ENCODE assay signal across 19 cellular contexts in genomic region chr6:22432060-22432459, GRCh38.
DNase-seq lines count a peak whose midpoint lies in the region; ATAC-seq and TF ChIP-seq lines count a peak whose summit lies in the region.
"Had no signal": no experiment of that assay in that cellular context is flagged by ENCODE, and none has a peak within 500 bp of the region (broad histone marks: within the 10 kb centered on the region; RNA-seq: fewer than 3 reads in every experiment).

No MANE protein-coding gene starts in this region.

- H3K27me3 Mint-ChIP-seq in neural progenitor cell (ENCODE audit: insufficient read depth, low read depth) = no peaks in the 10 kb centered on the region
- H3K27me3 Mint-ChIP-seq: B cell had no signal

- peak overlapping the region; percentile 10 for H2AFZ ChIP-seq in neural progenitor cell (replicated peaks)

- no peaks in the 10 kb centered on the region for H3F3A ChIP-seq in neural progenitor cell (ENCODE audit: low read depth)

- H3K4me1 ChIP-seq in neural progenitor cell = no peaks in the 10 kb centered on the region
- H3K4me1 ChIP-seq: BLaER1 had no signal

- no peaks in the 10 kb centered on the region for H4K20me1 ChIP-seq in neural progenitor cell (ENCODE audit: low read depth)
- H4K20me1 ChIP-seq: BLaER1 had no signal

- no peak overlapping the region for H3K4me2 ChIP-seq in neural progenitor cell
- H3K4me2 ChIP-seq: BLaER1 had no signal

- no peak overlapping the region for H3K4me3 Mint-ChIP-seq in neural progenitor cell
- H3K4me3 Mint-ChIP-seq: B cell; CD4-positive, CD25-positive, alpha-beta regulatory T cell; CD8-positive, alpha-beta T cell; H9 had no signal

- H3K79me2 ChIP-seq in neural progenitor cell (ENCODE audit: low read depth) = no peaks in the 10 kb centered on the region

- no peak overlapping the region for H3K27ac ChIP-seq in neural progenitor cell
- H3K27ac ChIP-seq: 22Rv1, BLaER1, C4-2B had no signal

- H3K9me3 ChIP-seq in neural progenitor cell (ENCODE audit: low read depth) = no peaks in the 10 kb centered on the region
- H3K9me3 ChIP-seq: BLaER1 had no signal

- no peaks in the 10 kb centered on the region for H3K36me3 ChIP-seq in neural progenitor cell
- H3K36me3 ChIP-seq: BLaER1 had no signal

- H3K4me1 Mint-ChIP-seq in neural progenitor cell = no peaks in the 10 kb centered on the region
- H3K4me1 Mint-ChIP-seq: B cell; CD4-positive, CD25-positive, alpha-beta regulatory T cell; H9 had no signal

- no peaks in the 10 kb centered on the region for H3K27me3 ChIP-seq in neural progenitor cell
- H3K27me3 ChIP-seq: BLaER1 had no signal

- no peaks in the 10 kb centered on the region for H3K36me3 Mint-ChIP-seq in neural progenitor cell
- H3K36me3 Mint-ChIP-seq: CD4-positive, CD25-positive, alpha-beta regulatory T cell; CD8-positive, alpha-beta T cell had no signal

- ATAC-seq in HG03196 (IDR thresholded peaks at IDR 0.05; ENCODE audit: unreplicated experiment) (no peak), HG02885 (IDR thresholded peaks at IDR 0.05; ENCODE audit: poor library complexity, unreplicated experiment) (no peak)
- ATAC-seq: CD8-positive, alpha-beta T cell; HCT116 had no signal

- no peak overlapping the region for H3K27ac Mint-ChIP-seq in neural progenitor cell
- H3K27ac Mint-ChIP-seq: B cell; CD4-positive, CD25-positive, alpha-beta regulatory T cell; CD8-positive, alpha-beta T cell; H9 had no signal

- DNase-seq in EH (ENCODE audit: low read depth) = peak; percentile 16
- DNase-seq in NCI-H460 (ENCODE audit: extremely low read depth, low read depth) = peak; percentile 16
- DNase-seq in fibroblast of gingiva (ENCODE audit: low read depth) = peak; percentile 8
- no peak for DNase-seq in neural progenitor cell (ENCODE audit: low spot score)
- no peak for DNase-seq in activated effector memory CD4-positive, alpha-beta T cell treated with Interleukin-2 at 50 U/mL for 16 hours
- no peak for DNase-seq in islet precursor cell
- DNase-seq: CD4-positive, CD25-positive, alpha-beta regulatory T cell; CD8-positive, alpha-beta T cell; DMS 273 treated with DMSO at 0.1 percent for 48 hours; DMS79; GF-D8; H9 had no signal

- H3K4me3 ChIP-seq in neural progenitor cell = no peak overlapping the region
- H3K4me3 ChIP-seq: BLaER1 had no signal

- H3K9me3 Mint-ChIP-seq in neural progenitor cell = peaks cover 5% of the 10 kb centered on the region
- H3K9me3 Mint-ChIP-seq: CD8-positive, alpha-beta T cell; H9 had no signal

- H3K9ac ChIP-seq in neural progenitor cell = no peak overlapping the region
- H3K9ac ChIP-seq: BLaER1 had no signal

- no peak for TF ChIP-seq CTCF in neural progenitor cell (IDR thresholded peaks at IDR 0.05)

Comparison
In these comparisons a context has a peak if more than half of its experiments do, and no peak if none do; other contexts are left out.
1. DNase-seq: peak in EH (single experiment), NCI-H460 (single experiment) and fibroblast of gingiva (single experiment); none in neural progenitor cell (single experiment), activated effector memory CD4-positive, alpha-beta T cell treated with Interleukin-2 at 50 U/mL for 16 hours (single experiment) and islet precursor cell (single experiment).